Comparison of ENCODE assay signal across 10 cellular contexts in the genomic region with DNA sequence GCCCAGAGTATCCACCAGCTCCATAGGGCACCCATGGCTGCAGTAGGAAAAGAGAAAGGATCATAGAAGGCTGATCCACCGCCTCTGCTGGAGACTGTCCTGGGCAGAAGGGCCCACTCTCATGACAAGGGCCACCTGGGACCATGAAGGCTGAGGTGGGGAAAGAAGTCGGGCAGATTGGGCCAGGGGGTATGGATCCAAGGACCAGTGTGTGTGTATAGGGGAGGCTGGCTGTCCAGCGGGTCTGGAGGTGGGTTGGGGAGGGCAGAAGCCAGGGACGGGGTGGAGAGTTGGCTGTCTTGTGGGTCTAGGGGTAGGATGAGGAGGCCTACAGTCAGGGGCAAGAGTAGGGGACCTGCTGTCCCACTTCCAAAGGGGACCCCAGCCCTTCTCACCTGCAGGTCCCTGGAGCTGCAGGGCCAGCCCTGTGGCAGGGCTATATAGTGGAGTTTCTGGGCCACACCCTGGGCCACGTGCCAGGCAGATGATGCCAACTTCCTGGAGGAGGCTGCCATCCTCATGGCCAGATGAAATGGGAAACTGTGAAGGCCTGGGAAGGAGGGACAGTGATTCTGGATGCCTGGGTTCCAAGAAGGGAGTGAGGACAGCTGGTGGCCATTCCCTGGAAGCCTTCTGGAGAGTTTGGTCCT. TPM values are rescaled to one million over a fixed set of nuclear protein-coding genes. Genes with fewer than 3 reads are reported as not detected.
DNase-seq lines count a peak whose midpoint lies in the region; ATAC-seq, FAIRE-seq and TF ChIP-seq lines count a peak whose summit lies in the region.
"Had no signal": no experiment of that assay in that cellular context is flagged by ENCODE, and none has a peak within 500 bp of the region (broad histone marks: within the 10 kb centered on the region; RNA-seq: fewer than 3 reads in every experiment).

TSS of gene FCGBP (minus strand) at position 51 of the 650 bp plus-strand sequence.

- H3K4me1 ChIP-seq in mucosa of rectum (ENCODE audit: control insufficient read depth in 2 of 2, insufficient read depth in 2 of 2, low read length in 2 of 2) = peaks cover 18 to 35% of the 10 kb centered on the region in 2 donors
- no peaks in the 10 kb centered on the region for H3K4me1 ChIP-seq in upper lobe of right lung

- peaks cover 71% of the 10 kb centered on the region for H3K4me1 Mint-ChIP-seq in activated naive CD4-positive, alpha-beta T cell treated with anti-CD3 and anti-CD28 coated beads, Interleukin-2, amount 50 U/mL, for 24 hours
- peaks cover 32% of the 10 kb centered on the region for H3K4me1 Mint-ChIP-seq in activated naive CD8-positive, alpha-beta T cell treated with anti-CD3 and anti-CD28 coated beads, Interleukin-2, amount 10 ng/mL, durations not matched to agents 7 days and 5 days

- H3K36me3 ChIP-seq in mucosa of rectum (ENCODE audit: control insufficient read depth in 2 of 2, insufficient read depth in 2 of 2, low read length in 2 of 2) (no peaks in the 10 kb centered on the region), upper lobe of right lung (no peaks in the 10 kb centered on the region)

- H3K9ac ChIP-seq in mucosa of rectum (ENCODE audit: low read depth in 1 of 2, low read length in 2 of 2) = peak within 1 kb of the TSS; percentile 41 to 63

- POLR2A ChIA-PET in activated naive CD8-positive, alpha-beta T cell treated with anti-CD3 and anti-CD28 coated beads, Interleukin-2, amount 10 ng/mL, durations not matched to agents 7 days and 5 days (lab: Charles Lee) = no interaction called here

- H3K27ac Mint-ChIP-seq in activated naive CD4-positive, alpha-beta T cell treated with anti-CD3 and anti-CD28 coated beads, Interleukin-2, amount 50 U/mL, for 24 hours = peak within 1 kb of the TSS; percentile 62
- peak within 1 kb of the TSS; percentile 82 for H3K27ac Mint-ChIP-seq in activated naive CD8-positive, alpha-beta T cell treated with anti-CD3 and anti-CD28 coated beads, Interleukin-2, amount 10 ng/mL, durations not matched to agents 7 days and 5 days

- peaks cover 8% of the 10 kb centered on the region for H3K9me3 Mint-ChIP-seq in activated naive CD4-positive, alpha-beta T cell treated with anti-CD3 and anti-CD28 coated beads, Interleukin-2, amount 50 U/mL, for 24 hours
- H3K9me3 Mint-ChIP-seq in activated naive CD8-positive, alpha-beta T cell treated with anti-CD3 and anti-CD28 coated beads, Interleukin-2, amount 10 ng/mL, durations not matched to agents 7 days and 5 days = peaks cover 10% of the 10 kb centered on the region

- H3K4me3 Mint-ChIP-seq in activated naive CD4-positive, alpha-beta T cell treated with anti-CD3 and anti-CD28 coated beads, Interleukin-2, amount 50 U/mL, for 24 hours = no peak within 1 kb of the TSS
- no peak within 1 kb of the TSS for H3K4me3 Mint-ChIP-seq in activated naive CD8-positive, alpha-beta T cell treated with anti-CD3 and anti-CD28 coated beads, Interleukin-2, amount 10 ng/mL, durations not matched to agents 7 days and 5 days

- intact Hi-C loops in upper lobe of right lung (cut with DNase I) = no loop called here

- no peak for ATAC-seq in activated naive CD8-positive, alpha-beta T cell treated with anti-CD3 and anti-CD28 coated beads, Interleukin-2, amount 10 ng/mL, durations not matched to agents 7 days and 5 days (ENCODE audit: low read depth)
- ATAC-seq in upper lobe of right lung = peak; percentile 44

- FAIRE-seq in GM19239 (lab: Jason Lieb, UNC) = no peak

- H3K4me3 ChIP-seq in mucosa of rectum (ENCODE audit: low read length in 2 of 2) (peak within 1 kb of the TSS; percentile 64 to 69), upper lobe of right lung (no peak within 1 kb of the TSS)

- TF ChIP-seq CTCF in upper lobe of right lung (IDR thresholded peaks at IDR 0.05) = no peak

- H3K36me3 Mint-ChIP-seq in activated naive CD4-positive, alpha-beta T cell treated with anti-CD3 and anti-CD28 coated beads, Interleukin-2, amount 50 U/mL, for 24 hours = peaks cover 5% of the 10 kb centered on the region
- peaks cover 8% of the 10 kb centered on the region for H3K36me3 Mint-ChIP-seq in activated naive CD8-positive, alpha-beta T cell treated with anti-CD3 and anti-CD28 coated beads, Interleukin-2, amount 10 ng/mL, durations not matched to agents 7 days and 5 days

- H3K27me3 Mint-ChIP-seq in activated naive CD4-positive, alpha-beta T cell treated with anti-CD3 and anti-CD28 coated beads, Interleukin-2, amount 50 U/mL, for 24 hours = no peaks in the 10 kb centered on the region
- H3K27me3 Mint-ChIP-seq in activated naive CD8-positive, alpha-beta T cell treated with anti-CD3 and anti-CD28 coated beads, Interleukin-2, amount 10 ng/mL, durations not matched to agents 7 days and 5 days = no peaks in the 10 kb centered on the region

- DNase-seq in activated naive CD4-positive, alpha-beta T cell treated with Interleukin-2 at 50 U/mL for 16 hours = no peak
- DNase-seq in activated naive CD8-positive, alpha-beta T cell treated with anti-CD3 and anti-CD28 coated beads, Interleukin-2, amount 10 ng/mL, durations not matched to agents 7 days and 5 days = peak; percentile 26
- DNase-seq in upper lobe of right lung (no peak), COLO668 (lab: John Stamatoyannopoulos, UW; ENCODE audit: unreplicated experiment) (no peak), GM19239 (ENCODE audit: insufficient read length, low spot score) (no peak), cerebellar cortex (ENCODE audit: low spot score) (no peak)
- DNase-seq: activated effector memory CD4-positive, alpha-beta T cell treated with Interleukin-2 at 50 U/mL for 16 hours; MV-4-11 had no signal

- no peaks in the 10 kb centered on the region for H3K9me3 ChIP-seq in mucosa of rectum (ENCODE audit: control insufficient read depth in 2 of 2, low read length in 2 of 2)
- peaks cover 1% of the 10 kb centered on the region for H3K9me3 ChIP-seq in upper lobe of right lung

- H3K27me3 ChIP-seq in mucosa of rectum (ENCODE audit: control insufficient read depth in 2 of 2, insufficient read depth in 2 of 2, low read length in 2 of 2) (no peaks in the 10 kb centered on the region), upper lobe of right lung (no peaks in the 10 kb centered on the region)

- H3K27ac ChIP-seq in mucosa of rectum (ENCODE audit: low read depth in 2 of 2, low read length in 2 of 2) = peak within 1 kb of the TSS; percentile 77
- no peak within 1 kb of the TSS for H3K27ac ChIP-seq in upper lobe of right lung

RNA-seq across cellular contexts. Expression of gene FCGBP, which starts in this region (rescaled TPM):
- 10 to 100 TPM; 13.1 to 14.0 TPM for total RNA-seq in activated naive CD8-positive, alpha-beta T cell treated with anti-CD3 and anti-CD28 coated beads, Interleukin-2, amount 10 ng/mL, durations not matched to agents 7 days and 5 days
- 10.3 TPM for total RNA-seq in upper lobe of right lung
